In genomic region chr7:142257958-142258357, GRCh38 we compare ENCODE assay signal across 10 cellular contexts. TPM values are rescaled to one million over a fixed set of nuclear protein-coding genes. Genes with fewer than 3 reads are reported as not detected.
"Had no signal": no experiment of that assay in that cellular context is flagged by ENCODE, and none has a peak within 500 bp of the region (broad histone marks: within the 10 kb centered on the region; RNA-seq: fewer than 3 reads in every experiment).

Gene PRSS58 (minus strand): TSS chr7:142258058. CDS start chr7:142257707, 351 bp downstream.

- H3K27ac ChIP-seq: GM23248 had no signal

- H3K4me1 ChIP-seq: HAP-1 had no signal

- H2AFZ ChIP-seq: GM23248, GM23338 had no signal

- H3K4me3 ChIP-seq: GM23248, GM23338, HAP-1 had no signal

- H3K9me3 ChIP-seq: HAP-1 had no signal

- DNase-seq: GM23248, GOT3, H7, H9, HCEC 1CT, HFFc6 had no signal

- H3K9ac ChIP-seq: GM23248 had no signal

- H3K4me2 ChIP-seq: GM23338 had no signal

- H3K36me3 ChIP-seq: HAP-1 had no signal

RNA-seq across cellular contexts. Expression of gene PRSS58, which starts in this region (rescaled TPM):
- total RNA-seq: GM23248, GM23338, H1, H4, H7, H9, HFFc6 had no signal
- polyA plus RNA-seq: GM23248, GM23338, H1 had no signal
